Comparison of ENCODE assay signal across 20 cellular contexts in the genomic region with DNA sequence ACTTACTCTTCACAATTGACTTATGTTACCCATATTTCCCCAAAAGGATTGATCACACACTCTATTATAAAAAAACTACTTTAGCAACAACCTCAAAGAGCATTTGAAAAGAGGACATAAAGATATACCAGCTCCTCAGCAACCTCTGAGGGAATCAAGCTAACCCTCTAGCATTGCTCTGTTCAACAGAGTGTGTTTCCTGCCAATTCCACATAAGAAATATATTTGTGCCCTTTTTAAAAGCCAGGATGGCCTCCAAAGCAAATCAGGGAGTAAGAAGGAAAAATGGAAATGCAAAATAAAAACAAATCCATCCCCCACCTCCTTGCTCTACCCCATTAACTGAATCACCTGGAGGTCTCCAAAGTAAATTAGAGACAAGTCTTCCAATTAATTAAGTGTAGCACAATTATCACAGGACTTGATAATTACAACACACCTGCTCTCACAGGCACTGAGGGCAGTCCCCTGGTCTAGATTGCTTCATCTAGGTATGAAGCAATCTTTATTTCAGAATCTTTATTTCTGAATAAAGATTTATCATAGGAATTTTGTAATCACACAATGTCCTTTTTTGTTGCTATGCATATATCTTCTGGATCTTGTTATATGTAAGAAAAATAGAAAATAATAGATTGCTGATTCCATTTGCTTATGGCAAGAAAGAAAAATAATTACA. TPM values are rescaled to one million over a fixed set of nuclear protein-coding genes. Genes with fewer than 3 reads are reported as not detected.
A peak's percentile ranks its signal among the peaks of the same experiment; 100 is the strongest.
DNase-seq lines count a peak whose midpoint lies in the region; ATAC-seq and TF ChIP-seq lines count a peak whose summit lies in the region.
"Had no signal": no experiment of that assay in that cellular context is flagged by ENCODE, and none has a peak within 500 bp of the region (broad histone marks: within the 10 kb centered on the region; RNA-seq: fewer than 3 reads in every experiment).

No MANE protein-coding gene starts in this region.

- no peak overlapping the region for H4K8ac ChIP-seq in H9 (replicated peaks; ENCODE audit: insufficient read length, low read depth, low read length)

- H2AFZ ChIP-seq in H9 (ENCODE audit: low read length) = no peak overlapping the region

- no peak overlapping the region for H2BK5ac ChIP-seq in H9 (ENCODE audit: insufficient read length, low read length)

- TF ChIP-seq CTCF in H9 (conservative IDR thresholded peaks at IDR 0.05) (no peak), omental fat pad (IDR thresholded peaks at IDR 0.05) (no peak), left lung (IDR thresholded peaks at IDR 0.05) (no peak)

- no peak overlapping the region for H2BK120ac ChIP-seq in H9 (ENCODE audit: low read depth, low read length, poor library complexity, severe bottlenecking)

- H3K56ac ChIP-seq in H9 (ENCODE audit: insufficient read length, low read depth, low read length) = no peak overlapping the region

- no peak overlapping the region for H3K4me3 Mint-ChIP-seq in H9
- H3K4me3 Mint-ChIP-seq: CD4-positive, alpha-beta T cell had no signal

- H3K79me1 ChIP-seq in H9 (ENCODE audit: insufficient read depth, low read depth, low read length, poor library complexity, severe bottlenecking) = peaks cover 6% of the 10 kb centered on the region

- H3K9ac ChIP-seq in H9 (ENCODE audit: extremely low read depth, insufficient read length, low read length) = no peak overlapping the region

- no peak overlapping the region for H3K18ac ChIP-seq in H9 (ENCODE audit: insufficient read length, low read depth, low read length)

- H2AK5ac ChIP-seq in H9 (ENCODE audit: insufficient read length, low read length) = no peak overlapping the region

- H4K91ac ChIP-seq in H9 (ENCODE audit: insufficient read length, low read depth, low read length) = no peak overlapping the region

- no peak overlapping the region for H3T11ph ChIP-seq in H9 (ENCODE audit: low read length)

- no peak overlapping the region for H3K4me2 ChIP-seq in H9 (ENCODE audit: insufficient read depth, insufficient read length, low read length)

- H3K23ac ChIP-seq in H9 (ENCODE audit: insufficient read length, low read depth, low read length) = no peak overlapping the region

- no peak overlapping the region for H4K5ac ChIP-seq in H9 (ENCODE audit: insufficient read length, low read depth, low read length)

- H3K27me3 ChIP-seq in H9 (ENCODE audit: insufficient read depth, low read length) (no peaks in the 10 kb centered on the region), left lung (no peaks in the 10 kb centered on the region)
- H3K27me3 ChIP-seq: MG63 had no signal

- H3K9me3 Mint-ChIP-seq in H9 = no peaks in the 10 kb centered on the region
- H3K9me3 Mint-ChIP-seq: CD4-positive, alpha-beta T cell had no signal

- H3K4me1 Mint-ChIP-seq in H9 = peaks cover 74 to 80% of the 10 kb centered on the region in 2 experiments

- no peaks in the 10 kb centered on the region for H3K27me3 Mint-ChIP-seq in H9 (ENCODE audit: low read depth)

- no peaks in the 10 kb centered on the region for H3K36me3 ChIP-seq in left lung

- peak overlapping the region; percentile 99 for H3K27ac ChIP-seq in H9 (ENCODE audit: insufficient read length, low read depth, low read length)
- H3K27ac ChIP-seq in left lung = no peak overlapping the region

- peaks cover 37% of the 10 kb centered on the region; the same call in 1 of the 2 replicates for H3K79me2 ChIP-seq in H9 (ENCODE audit: insufficient read depth, low read length)

- H3K4ac ChIP-seq in H9 (ENCODE audit: low read depth, low read length) = no peak overlapping the region

- H2BK15ac ChIP-seq in H9 (ENCODE audit: low read depth, low read length) = no peak overlapping the region

- no peak overlapping the region for H3K4me3 ChIP-seq in left lung
- H3K4me3 ChIP-seq: MG63 had no signal

- H3K23me2 ChIP-seq in H9 (ENCODE audit: insufficient read length, low read depth, low read length, poor library complexity, severe bottlenecking) = no peaks in the 10 kb centered on the region

- no peaks in the 10 kb centered on the region for H4K20me1 ChIP-seq in H9 (ENCODE audit: control insufficient read depth, insufficient read depth, insufficient read length)

- peak overlapping the region; percentile 99 to 100 (median 100) for H3K27ac Mint-ChIP-seq in H9
- H3K27ac Mint-ChIP-seq: CD4-positive, alpha-beta T cell had no signal

- H3K4me1 ChIP-seq in H9 (ENCODE audit: insufficient read depth, low read length) (peaks cover 32% of the 10 kb centered on the region), left lung (peaks cover 0 to 6% of the 10 kb centered on the region in 2 donors)

- peak; percentile 50 for ATAC-seq in omental fat pad (ENCODE audit: low FRiP score)
- no peak for ATAC-seq in left lung
- ATAC-seq: SK-N-SH treated with all-trans-retinoic acid at 6 μM for 48 hours had no signal

- H3K36me3 Mint-ChIP-seq in H9 (ENCODE audit: insufficient read depth in 1 of 3, low read depth in 3 of 3) = peaks cover 15 to 22% (median 15%) of the 10 kb centered on the region in 3 experiments

- no peak overlapping the region for H3K14ac ChIP-seq in H9 (ENCODE audit: insufficient read depth, low read length)

- H3K9me3 ChIP-seq in H9 (ENCODE audit: control insufficient read depth, low read depth, low read length) (no peaks in the 10 kb centered on the region), left lung (no peaks in the 10 kb centered on the region)
- H3K9me3 ChIP-seq: MG63 had no signal

- H2BK20ac ChIP-seq in H9 (ENCODE audit: low read depth, low read length, poor library complexity, severe bottlenecking) = no peak overlapping the region

- intact Hi-C loops in left lung (cut with DNase I) = no loop called here

- H2BK12ac ChIP-seq in H9 (ENCODE audit: insufficient read length, low read depth, low read length) = no peak overlapping the region

- DNase-seq in H9 (no peak), NCI-H69 (lab: John Stamatoyannopoulos, UW) (peak; percentile 73), fibroblast of gingiva (ENCODE audit: low read depth) (peak; percentile 22), omental fat pad (ENCODE audit: low spot score) (no peak), left lung (no peak), HUDEP-2 (lab: John Stamatoyannopoulos, UW; ENCODE audit: unreplicated experiment in 76 of 76) (no peak), NCI-H748 (lab: John Stamatoyannopoulos, UW; ENCODE audit: unreplicated experiment) (no peak)
- DNase-seq: ACHN; AML-193; CD4-positive, alpha-beta T cell; DMS53; H7; MG63; NCI-H1092; NCI-H1694; NCI-H226; NCI-H526; OCI-M1; SHP77 treated with DMSO at 0.1 percent for 48 hours had no signal

RNA-seq across cellular contexts. Expression of a gene that starts 34.8 kb away (rescaled TPM):
- total RNA-seq in H9 (2021) (132 TPM in 2 replicates), omental fat pad (10 to 100 TPM in 2 of 4 donors, 1 to 10 TPM in 2; 5.6 to 23.9 (median 11.7) TPM), left lung (1 to 10 TPM; 4.9 to 6.6 TPM)
- total RNA-seq: CD4-positive, alpha-beta T cell had no signal

RNA-seq across cellular contexts. Expression of a gene that starts 48.7 kb away (rescaled TPM):
- total RNA-seq in H9 (2021) (92.5 and 94.7 TPM in 2 replicates), omental fat pad (10 to 100 TPM; 46.0 to 60.5 (median 51.6) TPM), left lung (10 to 100 TPM; 38.3 to 40.3 TPM)

Comparison
In these comparisons a context has a peak if more than half of its experiments do, and no peak if none do; other contexts are left out.
1. DNase-seq: peak in NCI-H69 (single experiment) and fibroblast of gingiva (single experiment); none in H9 (single experiment), omental fat pad (single experiment), left lung (0 of 2), HUDEP-2 (0 of 76) and NCI-H748 (single experiment).